Comparison of ENCODE assay signal across 1 cellular context in genomic region chr15:100651253-100651652, GRCh38.
TF ChIP-seq lines count a peak whose summit lies in the region.

No MANE protein-coding gene starts in this region.

TF ChIP-seq in IMR-90, 13 proteins besides CTCF, POLR2A, EP300 and RAD21:
- no peak for TF ChIP-seq SMC3 (IDR thresholded peaks at IDR 0.05; ENCODE audit: low read depth, low read length)
- TF ChIP-seq CHD1 (IDR thresholded peaks at IDR 0.05; ENCODE audit: low read depth, low read length), result no peak
- no peak for TF ChIP-seq MAFK (IDR thresholded peaks at IDR 0.05; ENCODE audit: low read depth, low read length)
- no peak for TF ChIP-seq USF2 (IDR thresholded peaks at IDR 0.05; ENCODE audit: low read depth, low read length)
- no peak for TF ChIP-seq NFE2L2 (IDR thresholded peaks at IDR 0.05; ENCODE audit: low read depth, low read length)
- TF ChIP-seq MXI1 (IDR thresholded peaks at IDR 0.05; ENCODE audit: borderline replicate concordance, low read depth, low read length), result no peak
- no peak for TF ChIP-seq MAZ (IDR thresholded peaks at IDR 0.05; ENCODE audit: borderline replicate concordance, low read depth, low read length)
- TF ChIP-seq BHLHE40 (IDR thresholded peaks at IDR 0.05; ENCODE audit: low read depth, low read length), result no peak
